ENCODE assay signal across 37 cellular contexts in the genomic region with DNA sequence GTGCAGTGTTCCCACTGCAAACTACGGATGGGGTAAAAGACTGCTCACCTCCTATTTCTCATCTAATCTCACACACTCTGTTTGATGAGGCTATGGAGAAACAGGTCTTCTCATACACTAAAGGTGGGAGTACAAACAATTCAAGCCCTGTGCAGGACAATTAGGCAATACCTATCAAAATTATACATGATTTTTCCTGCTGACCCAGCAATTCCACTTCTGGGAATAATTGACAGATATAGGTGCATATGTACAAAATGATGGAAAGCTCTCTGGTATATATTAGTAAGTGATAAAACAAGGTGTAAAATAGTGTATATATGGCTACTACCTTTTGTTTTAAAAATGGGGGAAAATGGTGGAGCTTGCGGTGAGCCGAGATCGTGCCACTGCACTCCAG. TPM values are rescaled to one million over a fixed set of nuclear protein-coding genes. Genes with fewer than 3 reads are reported as not detected.
"Had no signal": no experiment of that assay in that cellular context is flagged by ENCODE, and none has a peak within 500 bp of the region (broad histone marks: within the 10 kb centered on the region; RNA-seq: fewer than 3 reads in every experiment).

No MANE protein-coding gene starts in this region.

- H3K27me3 ChIP-seq: adrenal gland, body of pancreas, brain microvascular endothelial cell, breast epithelium had no signal

- DNase-seq: activated CD4-positive, alpha-beta memory T cell treated with anti-CD3 and anti-CD28 coated beads for 36 hours; activated CD4-positive, alpha-beta T cell treated with anti-CD3 and anti-CD28 coated beads for 1 hour; activated CD4-positive, alpha-beta T cell treated with anti-CD3 and anti-CD28 coated beads for 36 hours; activated CD4-positive, alpha-beta T cell treated with anti-CD3 and anti-CD28 coated beads for 48 hours; activated CD4-positive, alpha-beta T cell treated with anti-CD3 and anti-CD28 coated beads, Interleukin-2, amount 10 ng/mL, durations not matched to agents 7 days and 5 days; activated CD4-positive, alpha-beta T cell treated with anti-CD3 and anti-CD28 coated beads, Interleukin-2, amount 50 U/mL, for 4 hours; activated CD4-positive, CD25-positive, alpha-beta regulatory T cell; activated CD8-positive, alpha-beta memory T cell treated with anti-CD3 and anti-CD28 coated beads, Interleukin-2, amount 50 U/mL, for 4 hours; activated CD8-positive, alpha-beta T cell treated with anti-CD3 and anti-CD28 coated beads for 36 hours; activated effector memory CD4-positive, alpha-beta T cell treated with anti-CD3 and anti-CD28 coated beads, Interleukin-2, amount 50 U/mL, for 16 hours; activated gamma-delta T cell treated with Interleukin-2 at 50 U/mL for 16 hours; activated naive CD4-positive, alpha-beta T cell; activated naive CD4-positive, alpha-beta T cell treated with anti-CD3 and anti-CD28 coated beads for 36 hours; activated naive CD4-positive, alpha-beta T cell treated with anti-CD3 and anti-CD28 coated beads, Interleukin-2, amount 50 U/mL, for 16 hours; activated naive CD8-positive, alpha-beta T cell treated with anti-CD3 and anti-CD28 coated beads for 36 hours; activated T-cell treated with anti-CD3 and anti-CD28 coated beads for 4 hours; activated T-cell treated with anti-CD3 and anti-CD28 coated beads, Interleukin-2, amount 50 U/mL, for 1 hour; activated T-cell treated with anti-CD3 and anti-CD28 coated beads, Interleukin-2, amount 50 U/mL, for 4 hours; activated T-cell treated with anti-CD3 and anti-CD28 coated beads, Interleukin-2, amount 50 U/mL, for 72 hours; adrenal gland; amniotic stem cell; aorta; body of pancreas; brain microvascular endothelial cell; central memory CD4-positive, alpha-beta T cell; T-helper 2 cell; T-helper 9 cell; WERI-Rb-1 had no signal

- FAIRE-seq: astrocyte, colon had no signal

- ATAC-seq: activated CD4-positive, alpha-beta T cell treated with anti-CD3 and anti-CD28 coated beads for 36 hours; activated CD4-positive, CD25-positive, alpha-beta regulatory T cell treated with anti-CD3 and anti-CD28 coated beads, Interleukin-2, amount 50 U/mL, for 24 hours; activated CD8-positive, alpha-beta T cell treated with anti-CD3 and anti-CD28 coated beads for 36 hours; activated naive CD4-positive, alpha-beta T cell treated with anti-CD3 and anti-CD28 coated beads, Interleukin-2, amount 50 U/mL, for 72 hours; activated T-cell treated with anti-CD3 and anti-CD28 coated beads, Interleukin-2, amount 50 U/mL, for 4 hours; activated T-cell treated with anti-CD3 and anti-CD28 coated beads, Interleukin-2, amount 50 U/mL, for 72 hours; activated T-helper 17 cell treated with anti-CD3 and anti-CD28 coated beads, Interleukin-2, amount 50 U/mL, for 72 hours; body of pancreas; WTC11 had no signal

- H3K36me3 ChIP-seq: adrenal gland, breast epithelium, WERI-Rb-1 had no signal

- H3K4me1 ChIP-seq: adrenal gland, body of pancreas, breast epithelium had no signal

- H3K9me3 ChIP-seq: adrenal gland, body of pancreas, breast epithelium had no signal

- H3K27ac ChIP-seq: adrenal gland, body of pancreas, brain microvascular endothelial cell, breast epithelium, WERI-Rb-1 had no signal

- H3K4me3 ChIP-seq: adrenal gland, body of pancreas, breast epithelium had no signal

RNA-seq across cellular contexts. Expression of gene BDNF, which starts 23.1 kb away (rescaled TPM):
- total RNA-seq: activated CD4-positive, alpha-beta memory T cell treated with anti-CD3 and anti-CD28 coated beads for 36 hours; activated CD4-positive, alpha-beta T cell treated with anti-CD3 and anti-CD28 coated beads for 36 hours; activated CD4-positive, alpha-beta T cell treated with anti-CD3 and anti-CD28 coated beads, Interleukin-2, amount 10 ng/mL, durations not matched to agents 7 days and 5 days; activated CD8-positive, alpha-beta memory T cell treated with anti-CD3 and anti-CD28 coated beads for 36 hours; activated CD8-positive, alpha-beta T cell treated with anti-CD3 and anti-CD28 coated beads for 36 hours; activated naive CD4-positive, alpha-beta T cell treated with anti-CD3 and anti-CD28 coated beads for 36 hours; activated naive CD4-positive, alpha-beta T cell treated with anti-CD3 and anti-CD28 coated beads, Interleukin-2, amount 50 U/mL, for 72 hours; activated naive CD8-positive, alpha-beta T cell treated with anti-CD3 and anti-CD28 coated beads for 36 hours; activated T-cell treated with anti-CD3 and anti-CD28 coated beads, Interleukin-2, amount 50 U/mL, for 72 hours; activated T-helper 1 cell treated with anti-CD3 and anti-CD28 coated beads, Interleukin-12 subunit alpha, Interleukin-12 subunit beta, Interleukin-2, Interleukin-4 antibody, amounts not matched to agents 30 ng/mL and 10 ng/mL and 1 ng/mL, durations not matched to agents 14 hours and 24 hours and 36 hours; activated T-helper 17 cell treated with anti-CD3 and anti-CD28 coated beads, Interleukin-2, amount 50 U/mL, for 72 hours; body of pancreas had no signal
